ENCODE assay signal across 16 cellular contexts in the genomic region with DNA sequence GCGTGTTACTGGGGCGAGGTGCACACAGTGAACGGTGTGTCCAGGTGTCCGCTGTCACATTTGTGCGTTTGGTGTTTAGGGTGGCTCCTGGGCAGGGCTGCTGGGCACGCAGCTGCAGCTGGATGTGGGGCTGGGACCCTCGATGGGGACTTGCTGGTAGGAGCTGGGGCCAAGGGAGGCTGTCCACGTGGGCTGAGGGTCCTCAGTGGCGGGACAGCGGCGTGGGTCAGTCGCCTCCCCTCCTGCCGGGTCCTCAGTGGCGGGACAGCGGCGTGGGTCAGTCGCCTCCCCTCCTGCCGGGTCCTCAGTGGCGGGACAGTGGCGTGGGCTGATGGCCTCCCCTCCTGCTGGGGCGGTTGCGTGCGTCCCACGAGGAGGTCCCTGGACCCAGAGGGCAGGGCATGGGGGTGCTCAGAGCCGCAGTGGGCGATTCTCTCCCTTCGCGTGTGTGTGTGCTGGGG.
DNase-seq lines count a peak whose midpoint lies in the region; ATAC-seq and TF ChIP-seq lines count a peak whose summit lies in the region.
"Had no signal": no experiment of that assay in that cellular context is flagged by ENCODE, and none has a peak within 500 bp of the region (broad histone marks: within the 10 kb centered on the region; RNA-seq: fewer than 3 reads in every experiment).

No MANE protein-coding gene starts in this region.

- DNase-seq in activated effector memory CD4-positive, alpha-beta T cell treated with anti-CD3 and anti-CD28 coated beads, Interleukin-2, amount 50 U/mL, for 16 hours = peak; percentile 55
- DNase-seq in activated effector memory CD4-positive, alpha-beta T cell treated with Interleukin-2 at 50 U/mL for 16 hours = no peak
- DNase-seq in ascending aorta (ENCODE audit: low spot score in 2 of 2) (peak in 1 of 2 donors; percentile 60), memory B cell (ENCODE audit: low spot score in 2 of 2) (no peak), spleen (peak; percentile 59), T1000 (lab: John Stamatoyannopoulos, UW) (no peak)
- DNase-seq in natural killer cell treated with Interleukin-12 subunit alpha and Interleukin-12 subunit beta and Interleukin-15 and Interleukin-18, amount 100 ng/mL, for 72 hours (ENCODE audit: low spot score) = no peak
- DNase-seq: DMS 273 treated with DMSO at 0.1 percent for 48 hours, HCEC 1CT, Kasumi-1, NCI-H1105 treated with DMSO at 0.1 percent for 48 hours, NCI-H187 treated with DMSO at 0.1 percent for 48 hours, NCI-H2171 treated with DMSO at 0.1 percent for 48 hours, NCI-H774 had no signal

- TF ChIP-seq CTCF in ascending aorta (IDR thresholded peaks at IDR 0.05) (no peak), spleen (IDR thresholded peaks at IDR 0.05 in 8 of 11, conservative IDR thresholded peaks at IDR 0.05 in 3 of 11) (no peak)

- H3K9me3 ChIP-seq in ascending aorta (no peaks in the 10 kb centered on the region), spleen (peaks cover 0 to 5% (median 2%) of the 10 kb centered on the region in 8 donors)

- H3K36me3 ChIP-seq in ascending aorta (no peaks in the 10 kb centered on the region), spleen (peaks cover 0 to 39% (median 3%) of the 10 kb centered on the region in 6 donors)

- peak overlapping the region; percentile 65 for H3K27ac Mint-ChIP-seq in memory B cell
- H3K27ac Mint-ChIP-seq in natural killer cell treated with Interleukin-12 subunit alpha and Interleukin-12 subunit beta and Interleukin-15 and Interleukin-18, amount 100 ng/mL, for 72 hours = peak overlapping the region in 1 of 2 donors; percentile 55

- 79 to 87% (median 83%) methylated on average over 24 to 28 of the region's 28 CpGs for WGBS in spleen, 5 donors

- no peak for TF ChIP-seq POLR2A in spleen (IDR thresholded peaks at IDR 0.05)

- no peak overlapping the region for H3K4me3 Mint-ChIP-seq in memory B cell
- H3K4me3 Mint-ChIP-seq in natural killer cell treated with Interleukin-12 subunit alpha and Interleukin-12 subunit beta and Interleukin-15 and Interleukin-18, amount 100 ng/mL, for 72 hours = no peak overlapping the region

- intact Hi-C loops in ascending aorta (cut with DNase I) (no loop called here), spleen (cut with DNase I; ENCODE audit: low total_unique reads) (no loop called here)

- H3K4me1 ChIP-seq in ascending aorta = peaks cover 3 to 29% of the 10 kb centered on the region in 2 donors
- peaks cover 11 to 41% (median 21%) of the 10 kb centered on the region in 6 donors for H3K4me1 ChIP-seq in spleen

- H3K9me3 Mint-ChIP-seq in memory B cell = peaks cover 4% of the 10 kb centered on the region
- H3K9me3 Mint-ChIP-seq in natural killer cell treated with Interleukin-12 subunit alpha and Interleukin-12 subunit beta and Interleukin-15 and Interleukin-18, amount 100 ng/mL, for 72 hours = peaks cover 3% of the 10 kb centered on the region

- H3K27me3 ChIP-seq in ascending aorta (no peaks in the 10 kb centered on the region), spleen (replicated peaks in 1 of 7) (no peaks in the 10 kb centered on the region)

- peak overlapping the region; percentile 15 to 50 for H3K4me3 ChIP-seq in ascending aorta
- no peak overlapping the region for H3K4me3 ChIP-seq in spleen

- H3K27ac ChIP-seq in ascending aorta (no peak overlapping the region), spleen (no peak overlapping the region)
- H3K27ac ChIP-seq: 22Rv1 had no signal

- H3K27me3 Mint-ChIP-seq in memory B cell = no peaks in the 10 kb centered on the region
- no peaks in the 10 kb centered on the region for H3K27me3 Mint-ChIP-seq in natural killer cell treated with Interleukin-12 subunit alpha and Interleukin-12 subunit beta and Interleukin-15 and Interleukin-18, amount 100 ng/mL, for 72 hours

- ATAC-seq in memory B cell (ENCODE audit: low read depth) (no peak), GM18873 (IDR thresholded peaks at IDR 0.05; ENCODE audit: low FRiP score, unreplicated experiment) (no peak)
- ATAC-seq in natural killer cell treated with Interleukin-12 subunit alpha and Interleukin-12 subunit beta and Interleukin-15 and Interleukin-18, amount 100 ng/mL, for 72 hours = no peak

- peaks cover 30% of the 10 kb centered on the region for H3K4me1 Mint-ChIP-seq in memory B cell
- H3K4me1 Mint-ChIP-seq in natural killer cell treated with Interleukin-12 subunit alpha and Interleukin-12 subunit beta and Interleukin-15 and Interleukin-18, amount 100 ng/mL, for 72 hours (ENCODE audit: low read depth in 2 of 2) = peaks cover 10 to 26% of the 10 kb centered on the region in 2 donors

- peaks cover 16% of the 10 kb centered on the region for H3K36me3 Mint-ChIP-seq in memory B cell
- peaks cover 9% of the 10 kb centered on the region for H3K36me3 Mint-ChIP-seq in natural killer cell treated with Interleukin-12 subunit alpha and Interleukin-12 subunit beta and Interleukin-15 and Interleukin-18, amount 100 ng/mL, for 72 hours

Comparison
In these comparisons a context has a peak if more than half of its experiments do, and no peak if none do; other contexts are left out.
1. DNase-seq: peak in activated effector memory CD4-positive, alpha-beta T cell treated with anti-CD3 and anti-CD28 coated beads, Interleukin-2, amount 50 U/mL, for 16 hours (single experiment) and spleen (single experiment); none in activated effector memory CD4-positive, alpha-beta T cell treated with Interleukin-2 at 50 U/mL for 16 hours (single experiment), memory B cell (0 of 2), natural killer cell treated with Interleukin-12 subunit alpha and Interleukin-12 subunit beta and Interleukin-15 and Interleukin-18, amount 100 ng/mL, for 72 hours (single experiment) and T1000 (single experiment).
2. H3K4me3 ChIP-seq: peak in ascending aorta (2 of 2); none in spleen (0 of 8).